8 cellular contexts compared by ENCODE assay signal in the genomic region with DNA sequence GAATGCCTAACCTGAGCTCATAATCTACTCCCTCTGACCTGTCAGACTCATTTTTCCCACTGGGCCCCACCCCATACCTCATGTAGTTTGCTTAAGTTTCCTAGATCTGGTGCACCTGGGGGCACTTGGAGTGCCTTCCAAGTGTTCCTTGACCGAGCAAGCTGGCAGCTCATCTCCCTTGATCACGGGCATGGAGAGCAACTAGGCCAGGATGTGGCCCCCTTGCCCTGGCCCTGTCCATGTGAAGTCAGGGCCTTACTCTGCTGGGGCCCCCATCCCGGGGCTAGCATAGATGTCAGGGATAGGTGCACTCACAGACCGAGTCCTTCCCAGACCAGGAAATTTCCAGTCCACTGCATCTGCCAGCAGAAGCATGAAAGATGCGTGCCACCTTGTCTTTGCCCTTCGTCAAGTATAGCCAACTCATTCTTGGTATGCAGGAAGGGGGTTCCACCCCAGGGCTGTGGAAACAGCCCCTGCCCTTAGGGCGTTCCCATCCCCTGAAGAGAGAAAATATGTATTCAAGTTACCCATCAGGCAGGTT. TPM values are rescaled to one million over a fixed set of nuclear protein-coding genes. Genes with fewer than 3 reads are reported as not detected.
DNase-seq lines count a peak whose midpoint lies in the region; ATAC-seq and TF ChIP-seq lines count a peak whose summit lies in the region.

No MANE protein-coding gene starts in this region.

- DNase-seq in SK-N-SH (no peak), dermis blood vessel endothelial cell (peak; percentile 39), aorta (no peak), NOMO-1 treated with DMSO at 0.1 percent for 48 hours (lab: John Stamatoyannopoulos, UW; ENCODE audit: unreplicated experiment) (no peak)

- peaks cover 23% of the 10 kb centered on the region for H3F3A ChIP-seq in SK-N-SH (replicated peaks; ENCODE audit: insufficient read depth)

- H3K79me2 ChIP-seq in SK-N-SH (ENCODE audit: insufficient read depth) = no peaks in the 10 kb centered on the region; the same call in 1 of the 2 replicates

- H3K27ac ChIP-seq in BLaER1 (peak overlapping the region; percentile 99), SK-N-SH (ENCODE audit: low read depth in 2 of 2, low read length in 1 of 2) (peak overlapping the region; percentile 81 to 89; a peak in 3 of 4 replicates), muscle layer of colon (ENCODE audit: low read depth, low read length) (peak overlapping the region; percentile 98), aorta (ENCODE audit: low read depth in 1 of 2, low read length in 2 of 2) (peak overlapping the region; percentile 51 to 68)

- H3K4me3 ChIP-seq in BLaER1 = peak overlapping the region; percentile 82
- H3K4me3 ChIP-seq in SK-N-SH (ENCODE audit: low read depth in 2 of 2, low read length in 1 of 2) = peak overlapping the region; percentile 71 to 76
- peak overlapping the region; percentile 65 to 83 for H3K4me3 ChIP-seq in muscle layer of colon (ENCODE audit: low read depth in 1 of 2, low read length in 2 of 2)
- peak overlapping the region; percentile 54 to 60 for H3K4me3 ChIP-seq in aorta (ENCODE audit: low read length in 2 of 2)

- H2AFZ ChIP-seq in SK-N-SH (ENCODE audit: low read depth) = peak overlapping the region; percentile 90

- CTCF ChIA-PET in SK-N-SH (lab: Yijun Ruan, JAX) = interaction anchor here (0.6 to 3.4 kb wide), 24 partner anchors 9 to 232 kb away, joined by 3 to 27 read pairs (median 4); no protein-coding TSS in a partner anchor

- no peaks in the 10 kb centered on the region for H3K9me2 ChIP-seq in SK-N-SH

- H3K27me3 ChIP-seq in BLaER1 (no peaks in the 10 kb centered on the region), SK-N-SH (ENCODE audit: insufficient read depth) (no peaks in the 10 kb centered on the region), muscle layer of colon (ENCODE audit: control insufficient read depth in 1 of 2, insufficient read depth in 2 of 2, low read length in 2 of 2) (no peaks in the 10 kb centered on the region), aorta (ENCODE audit: control insufficient read depth in 1 of 2, insufficient read depth in 2 of 2, low read length in 1 of 2) (no peaks in the 10 kb centered on the region)

- no peak for TF ChIP-seq EP300 in SK-N-SH (IDR thresholded peaks at IDR 0.05; ENCODE audit: borderline replicate concordance in 1 of 2, low read depth in 1 of 2, low read length in 1 of 2)

- TF ChIP-seq CTCF in SK-N-SH (IDR thresholded peaks at IDR 0.05) = no peak

- intact Hi-C loops in aorta (cut with DNase I) = loop anchor here (2.0 kb wide), 3 partner anchors 21 to 79 kb away; a partner anchor contains a TSS

- no peak for TF ChIP-seq RAD21 in SK-N-SH (IDR thresholded peaks at IDR 0.05; ENCODE audit: low read length)

- ATAC-seq in GM21825 (IDR thresholded peaks at IDR 0.05; ENCODE audit: unreplicated experiment) (peak; percentile 3), aorta (ENCODE audit: low FRiP score) (no peak), HG03159 (IDR thresholded peaks at IDR 0.05; ENCODE audit: unreplicated experiment) (no peak)

- H3K9me3 ChIP-seq in BLaER1 (0 out of 2 replicates have a peak, but pooled peaks cover 4% of the 10 kb centered on the region), SK-N-SH (no peaks in the 10 kb centered on the region), muscle layer of colon (ENCODE audit: low read length) (no peaks in the 10 kb centered on the region), aorta (ENCODE audit: control insufficient read depth, low read length) (no peaks in the 10 kb centered on the region)

- H3K4me2 ChIP-seq in BLaER1 (peak overlapping the region; percentile 96), SK-N-SH (peak overlapping the region; percentile 94)

- H3K36me3 ChIP-seq in BLaER1 = no peaks in the 10 kb centered on the region
- H3K36me3 ChIP-seq in SK-N-SH (replicated peaks in 1 of 2; ENCODE audit: control insufficient read depth in 1 of 2, insufficient read depth in 2 of 2, low read length in 1 of 2) = peaks cover 0 to 8% of the 10 kb centered on the region in 2 experiments
- H3K36me3 ChIP-seq in muscle layer of colon (ENCODE audit: insufficient read depth, low read length) = no peaks in the 10 kb centered on the region
- H3K36me3 ChIP-seq in aorta (ENCODE audit: control insufficient read depth in 1 of 2, insufficient read depth in 2 of 2, low read length in 1 of 2) = no peaks in the 10 kb centered on the region

- peak overlapping the region; percentile 97 for H3K9ac ChIP-seq in BLaER1
- peak overlapping the region; percentile 74 for H3K9ac ChIP-seq in SK-N-SH
- H3K9ac ChIP-seq in muscle layer of colon (ENCODE audit: low read length) = peak overlapping the region; percentile 87

- POLR2A ChIA-PET in SK-N-SH (lab: Yijun Ruan, JAX) = no interaction called here

- WGBS in SK-N-SH (ENCODE audit: low lambda C conversion rate) = 78% methylated on average over 7 of the region's 7 CpGs
- 6 to 7% methylated on average over 7 of the region's 7 CpGs for WGBS in aorta, 2 donors

- H4K20me1 ChIP-seq in BLaER1 = no peaks in the 10 kb centered on the region
- no peaks in the 10 kb centered on the region for H4K20me1 ChIP-seq in SK-N-SH (ENCODE audit: insufficient read depth)

- H3K4me1 ChIP-seq in BLaER1 (peaks cover 80% of the 10 kb centered on the region), SK-N-SH (ENCODE audit: control insufficient read depth in 1 of 2, insufficient read depth in 2 of 2, low read depth in 1 of 2, low read length in 1 of 2) (peaks cover 19 to 26% of the 10 kb centered on the region in 2 experiments), muscle layer of colon (ENCODE audit: insufficient read depth, low read length) (peaks cover 44% of the 10 kb centered on the region), aorta (ENCODE audit: control insufficient read depth in 1 of 2, insufficient read depth in 2 of 2, low read length in 2 of 2) (peaks cover 2 to 4% of the 10 kb centered on the region in 2 donors)

TF ChIP-seq in SK-N-SH, 30 proteins besides CTCF, POLR2A, EP300 and RAD21:
- no peak for TF ChIP-seq GATA2 (CRISPR knock-in tag; IDR thresholded peaks at IDR 0.05)
- TF ChIP-seq TCF12 (IDR thresholded peaks at IDR 0.05) = no peak
- no peak for TF ChIP-seq JUND (IDR thresholded peaks at IDR 0.05)
- no peak for TF ChIP-seq FOXM1 (IDR thresholded peaks at IDR 0.05; ENCODE audit: low read depth)
- no peak for TF ChIP-seq RCOR1 (IDR thresholded peaks at IDR 0.05; ENCODE audit: low read length)
- TF ChIP-seq, protein P1, sequence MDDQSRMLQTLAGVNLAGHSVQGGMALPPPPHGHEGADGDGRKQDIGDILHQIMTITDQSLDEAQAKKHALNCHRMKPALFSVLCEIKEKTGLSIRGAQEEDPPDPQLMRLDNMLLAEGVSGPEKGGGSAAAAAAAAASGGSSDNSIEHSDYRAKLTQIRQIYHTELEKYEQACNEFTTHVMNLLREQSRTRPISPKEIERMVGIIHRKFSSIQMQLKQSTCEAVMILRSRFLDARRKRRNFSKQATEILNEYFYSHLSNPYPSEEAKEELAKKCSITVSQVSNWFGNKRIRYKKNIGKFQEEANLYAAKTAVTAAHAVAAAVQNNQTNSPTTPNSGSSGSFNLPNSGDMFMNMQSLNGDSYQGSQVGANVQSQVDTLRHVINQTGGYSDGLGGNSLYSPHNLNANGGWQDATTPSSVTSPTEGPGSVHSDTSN (IDR thresholded peaks at IDR 0.05) = no peak
- TF ChIP-seq RXRA (IDR thresholded peaks at IDR 0.05; ENCODE audit: borderline replicate concordance, low read depth) = no peak

RNA-seq across cellular contexts. Expression of a gene that starts 41.9 kb away (rescaled TPM):
- polyA plus RNA-seq in SK-N-SH (2012; rRNA removed) = 8.3 and 12.3 TPM in 2 replicates
- polyA plus RNA-seq in SK-N-SH (2012; cell fraction: cytosol; rRNA removed) = 4.2 and 6.6 TPM in 2 replicates
- polyA plus RNA-seq in SK-N-SH (2012; cell fraction: nucleus; rRNA removed) = 25.1 and 38.8 TPM in 2 replicates
- total RNA-seq in dermis blood vessel endothelial cell = 3.8 and 4.8 TPM in 2 replicates
- total RNA-seq in aorta = 10 to 100 TPM in 1 of 2 donors, 1 to 10 TPM in 1; 8.6 to 14.4 TPM
- 1 to 10 TPM; 7.6 to 8.9 TPM for polyA plus RNA-seq in aorta
